In the genomic region with DNA sequence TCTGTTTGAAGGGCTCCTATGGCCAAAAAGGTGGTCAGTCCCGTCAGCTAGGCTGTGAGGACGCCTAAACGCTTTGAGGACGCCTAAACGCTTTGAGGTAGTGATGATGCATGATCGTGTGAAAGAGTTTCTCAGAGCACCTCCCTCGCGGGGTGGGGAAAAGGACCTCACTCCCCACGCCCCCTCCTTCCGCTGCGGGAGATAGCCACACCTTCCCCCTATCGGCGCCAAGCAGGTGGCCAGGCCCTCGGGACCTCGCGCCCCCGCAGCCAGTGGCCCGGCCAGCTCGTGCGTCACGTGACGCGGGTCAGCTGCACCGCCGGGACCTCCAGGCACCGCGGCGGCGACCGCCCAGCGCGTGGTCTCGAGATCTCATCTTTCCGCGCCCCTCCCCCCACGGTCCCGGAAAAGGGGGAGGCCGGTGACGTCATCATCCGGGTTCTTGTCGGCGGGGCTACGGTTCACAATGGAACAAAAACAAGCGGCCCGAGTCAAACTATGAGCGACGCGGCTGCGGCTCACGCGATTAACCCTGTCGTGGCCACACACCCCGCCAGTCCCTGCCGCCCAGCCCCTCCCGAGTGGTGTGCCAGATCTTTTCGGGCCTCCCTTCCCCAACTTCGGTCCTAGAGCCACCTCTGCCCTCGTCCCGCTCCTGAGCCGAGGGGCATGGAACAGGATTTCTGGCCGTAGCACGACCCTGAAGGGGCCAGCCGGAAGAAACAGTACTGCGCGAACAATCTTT, we compare ENCODE assay signal across 1 cellular context.
A peak's percentile ranks its signal among the peaks of the same experiment; 100 is the strongest.
TF ChIP-seq lines count a peak whose summit lies in the region.

No MANE protein-coding gene starts in this region.

TF ChIP-seq in liver, 16 proteins besides CTCF, POLR2A, EP300 and RAD21 (continued from another document):
- TF ChIP-seq FOXA1 (IDR thresholded peaks at IDR 0.05) (no peak), HNF4A (conservative IDR thresholded peaks at IDR 0.05) (no peak), GABPA (IDR thresholded peaks at IDR 0.05 in 1 of 2, conservative IDR thresholded peaks at IDR 0.05 in 1 of 2) (peak in 1 of 2 donors; percentile 58), TAF1 (conservative IDR thresholded peaks at IDR 0.05) (no peak), SP1 (IDR thresholded peaks at IDR 0.05) (peak; percentile 63), ATF3 (IDR thresholded peaks at IDR 0.05) (peak; percentile 10), RXRA (IDR thresholded peaks at IDR 0.05) (peak in 1 of 2 donors; percentile 48), JUND (IDR thresholded peaks at IDR 0.05) (peak; percentile 9 to 38), NR2F2 (IDR thresholded peaks at IDR 0.05) (peak; percentile 4)
- TF ChIP-seq, protein P1, sequence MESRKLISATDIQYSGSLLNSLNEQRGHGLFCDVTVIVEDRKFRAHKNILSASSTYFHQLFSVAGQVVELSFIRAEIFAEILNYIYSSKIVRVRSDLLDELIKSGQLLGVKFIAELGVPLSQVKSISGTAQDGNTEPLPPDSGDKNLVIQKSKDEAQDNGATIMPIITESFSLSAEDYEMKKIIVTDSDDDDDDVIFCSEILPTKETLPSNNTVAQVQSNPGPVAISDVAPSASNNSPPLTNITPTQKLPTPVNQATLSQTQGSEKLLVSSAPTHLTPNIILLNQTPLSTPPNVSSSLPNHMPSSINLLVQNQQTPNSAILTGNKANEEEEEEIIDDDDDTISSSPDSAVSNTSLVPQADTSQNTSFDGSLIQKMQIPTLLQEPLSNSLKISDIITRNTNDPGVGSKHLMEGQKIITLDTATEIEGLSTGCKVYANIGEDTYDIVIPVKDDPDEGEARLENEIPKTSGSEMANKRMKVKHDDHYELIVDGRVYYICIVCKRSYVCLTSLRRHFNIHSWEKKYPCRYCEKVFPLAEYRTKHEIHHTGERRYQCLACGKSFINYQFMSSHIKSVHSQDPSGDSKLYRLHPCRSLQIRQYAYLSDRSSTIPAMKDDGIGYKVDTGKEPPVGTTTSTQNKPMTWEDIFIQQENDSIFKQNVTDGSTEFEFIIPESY (IDR thresholded peaks at IDR 0.05), result peak; percentile 19
TF ChIP-seq in liver: peak in this region for 10.
